ENCODE assay signal across 8 cellular contexts in the genomic region with DNA sequence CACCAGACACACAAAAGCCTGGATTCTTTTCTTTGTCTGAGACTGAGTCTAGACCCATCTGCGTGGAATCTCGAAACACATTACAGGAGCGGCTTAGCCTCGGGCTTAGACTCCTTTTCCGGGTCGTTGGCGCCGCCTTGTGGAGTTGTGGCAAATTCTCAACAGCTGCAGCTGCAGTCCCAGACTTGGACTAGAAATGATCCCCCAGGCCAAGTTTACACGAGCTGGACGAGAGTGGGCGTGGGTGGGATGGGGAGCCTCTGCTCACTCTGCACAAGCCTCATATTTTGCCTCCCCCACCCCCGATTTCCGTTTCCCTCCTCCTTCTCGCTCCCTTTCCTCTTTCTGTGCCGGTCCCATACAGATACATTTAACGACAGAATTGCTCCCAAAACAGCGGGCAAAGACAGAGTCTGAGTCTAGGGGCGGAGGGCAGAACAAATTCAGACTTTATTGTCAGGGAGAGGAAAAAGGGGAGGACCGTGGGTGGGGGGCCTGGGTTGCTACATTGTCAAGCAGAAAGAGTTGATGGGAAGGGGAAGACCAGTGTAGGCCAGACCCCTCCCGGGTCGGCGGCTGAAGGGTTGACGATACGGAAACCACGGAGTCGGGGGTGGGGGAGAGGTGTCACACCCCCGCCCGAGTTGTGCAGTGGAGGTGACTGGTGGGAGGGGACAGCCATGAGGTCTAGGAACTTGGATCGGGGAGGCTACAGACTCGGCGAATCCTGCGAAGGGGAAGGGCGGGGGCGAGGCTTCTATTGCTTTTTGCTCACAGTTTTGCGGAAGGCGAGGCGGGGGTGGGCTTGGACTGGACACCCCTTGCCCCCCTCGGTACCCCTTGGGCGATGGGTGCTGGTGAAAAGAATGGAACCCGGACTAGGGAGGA. TPM values are rescaled to one million over a fixed set of nuclear protein-coding genes. Genes with fewer than 3 reads are reported as not detected.
DNase-seq lines count a peak whose midpoint lies in the region; ATAC-seq and TF ChIP-seq lines count a peak whose summit lies in the region.

No MANE protein-coding gene starts in this region.

- no TSS peak for BruUV-seq in PC-9 (replicated peaks; lab: Mats Ljungman, UMichigan)

- H3K4me3 ChIP-seq in PC-9 (no peak overlapping the region), fibroblast of mammary gland (ENCODE audit: control insufficient read depth, low read depth, low read length) (peak overlapping the region; percentile 32)

- H3K36me3 Mint-ChIP-seq in natural killer cell treated with Interleukin-12 subunit alpha and Interleukin-12 subunit beta and Interleukin-15 and Interleukin-18, amount 100 ng/mL, for 72 hours: peaks cover 4% of the 10 kb centered on the region
- H3K36me3 Mint-ChIP-seq in stimulated activated naive B cell treated with anti-CD40 and anti-IgM and Interleukin-4, amounts not matched to agents 10 μg/mL and 1 μg/mL and 100 μg/mL, for 72 hours: peaks cover 0 to 4% of the 10 kb centered on the region in 2 donors

- CTCF ChIA-PET in PC-9 (lab: Charles Lee): interaction anchor here (0.5 to 1.5 kb wide), 6 partner anchors 9 to 826 kb away, joined by 3 to 8 read pairs (median 4); no protein-coding TSS in a partner anchor

- no peaks in the 10 kb centered on the region for H3K36me3 ChIP-seq in PC-9 (ENCODE audit: low read depth)

- no peaks in the 10 kb centered on the region for H4K20me1 ChIP-seq in PC-9 (ENCODE audit: insufficient read depth)

- TF ChIP-seq EP300 in Ishikawa (IDR thresholded peaks at IDR 0.05; ENCODE audit: borderline replicate concordance): no peak

- no peak overlapping the region for H3K27ac ChIP-seq in PC-9

- no peaks in the 10 kb centered on the region for H3K27me3 ChIP-seq in PC-9 (ENCODE audit: insufficient read depth, low read depth)

- H3K27ac Mint-ChIP-seq in natural killer cell treated with Interleukin-12 subunit alpha and Interleukin-12 subunit beta and Interleukin-15 and Interleukin-18, amount 100 ng/mL, for 72 hours: peak overlapping the region in 1 of 2 donors; percentile 2
- H3K27ac Mint-ChIP-seq in stimulated activated naive B cell treated with anti-CD40 and anti-IgM and Interleukin-4, amounts not matched to agents 10 μg/mL and 1 μg/mL and 100 μg/mL, for 72 hours: peak overlapping the region; percentile 77

- peak; percentile 81 for ATAC-seq in GM21390 (IDR thresholded peaks at IDR 0.05; ENCODE audit: unreplicated experiment)
- peak; percentile 76 to 79 for ATAC-seq in natural killer cell treated with Interleukin-12 subunit alpha and Interleukin-12 subunit beta and Interleukin-15 and Interleukin-18, amount 100 ng/mL, for 72 hours
- ATAC-seq in stimulated activated naive B cell treated with anti-CD40 and anti-IgM and Interleukin-4, amounts not matched to agents 10 μg/mL and 1 μg/mL and 100 μg/mL, for 72 hours (replicated peaks): peak; percentile 92 to 94

- TF ChIP-seq CTCF in PC-9 (conservative IDR thresholded peaks at IDR 0.05) (peak; percentile 93), fibroblast of mammary gland (conservative IDR thresholded peaks at IDR 0.05; ENCODE audit: control insufficient read depth, insufficient read depth, low read depth, low read length) (peak; percentile 92)

- H3K4me1 Mint-ChIP-seq in natural killer cell treated with Interleukin-12 subunit alpha and Interleukin-12 subunit beta and Interleukin-15 and Interleukin-18, amount 100 ng/mL, for 72 hours (ENCODE audit: low read depth in 2 of 2): peaks cover 34 to 41% of the 10 kb centered on the region in 2 donors
- peaks cover 30 to 39% of the 10 kb centered on the region in 2 donors for H3K4me1 Mint-ChIP-seq in stimulated activated naive B cell treated with anti-CD40 and anti-IgM and Interleukin-4, amounts not matched to agents 10 μg/mL and 1 μg/mL and 100 μg/mL, for 72 hours

- intact Hi-C loops in PC-9 (cut with micrococcal nuclease; ENCODE audit: unreplicated experiment): loop anchor here (1.0 to 10.0 kb wide), 4 partner anchors 10 to 149 kb away; no protein-coding TSS in a partner anchor

- no peak overlapping the region for H2AFZ ChIP-seq in PC-9

- peaks cover 18% of the 10 kb centered on the region; the same call in 1 of the 2 replicates for H3F3A ChIP-seq in PC-9 (ENCODE audit: insufficient read depth, low read depth)

- no peaks in the 10 kb centered on the region for H3K9me2 ChIP-seq in PC-9 (ENCODE audit: insufficient read depth)

- no peaks in the 10 kb centered on the region for H3K9me3 ChIP-seq in PC-9 (ENCODE audit: insufficient read depth, low read depth)

- POLR2A ChIA-PET in PC-9 (lab: Charles Lee; ENCODE audit: unreplicated experiment): interaction anchor here (0.5 to 0.7 kb wide), 2 partner anchors 11 to 33 kb away, joined by 3 to 7 read pairs; no protein-coding TSS in a partner anchor

- H3K79me2 ChIP-seq in PC-9 (ENCODE audit: low read depth): no peaks in the 10 kb centered on the region

- peak overlapping the region; percentile 46 for H3K4me2 ChIP-seq in PC-9

- H3K9me3 Mint-ChIP-seq in natural killer cell treated with Interleukin-12 subunit alpha and Interleukin-12 subunit beta and Interleukin-15 and Interleukin-18, amount 100 ng/mL, for 72 hours: no peaks in the 10 kb centered on the region
- no peaks in the 10 kb centered on the region for H3K9me3 Mint-ChIP-seq in stimulated activated naive B cell treated with anti-CD40 and anti-IgM and Interleukin-4, amounts not matched to agents 10 μg/mL and 1 μg/mL and 100 μg/mL, for 72 hours

- peaks cover 13% of the 10 kb centered on the region for H3K4me1 ChIP-seq in PC-9 (replicated peaks; ENCODE audit: insufficient read depth)

- DNase-seq in COR-L47 (lab: John Stamatoyannopoulos, UW) (peak; percentile 84), PC-9 (peak; percentile 72 to 84), fibroblast of mammary gland (ENCODE audit: low read depth) (peak; percentile 88)
- peak; percentile 94 to 95 for DNase-seq in activated T-cell treated with anti-CD3 and anti-CD28 coated beads, Interleukin-2, amount 50 U/mL, for 48 hours
- DNase-seq in natural killer cell treated with Interleukin-12 subunit alpha and Interleukin-12 subunit beta and Interleukin-15 and Interleukin-18, amount 100 ng/mL, for 72 hours (ENCODE audit: low spot score): peak; percentile 86
- DNase-seq in stimulated activated naive B cell treated with anti-CD40 and anti-IgM and Interleukin-4, amounts not matched to agents 10 μg/mL and 1 μg/mL and 100 μg/mL, for 72 hours: peak; percentile 66

- peak; percentile 93 for TF ChIP-seq RAD21 in Ishikawa (IDR thresholded peaks at IDR 0.05; ENCODE audit: low read depth)

- no peaks in the 10 kb centered on the region for H3K27me3 Mint-ChIP-seq in natural killer cell treated with Interleukin-12 subunit alpha and Interleukin-12 subunit beta and Interleukin-15 and Interleukin-18, amount 100 ng/mL, for 72 hours
- H3K27me3 Mint-ChIP-seq in stimulated activated naive B cell treated with anti-CD40 and anti-IgM and Interleukin-4, amounts not matched to agents 10 μg/mL and 1 μg/mL and 100 μg/mL, for 72 hours: no peaks in the 10 kb centered on the region

- H3K4me3 Mint-ChIP-seq in natural killer cell treated with Interleukin-12 subunit alpha and Interleukin-12 subunit beta and Interleukin-15 and Interleukin-18, amount 100 ng/mL, for 72 hours: no peak overlapping the region
- H3K4me3 Mint-ChIP-seq in stimulated activated naive B cell treated with anti-CD40 and anti-IgM and Interleukin-4, amounts not matched to agents 10 μg/mL and 1 μg/mL and 100 μg/mL, for 72 hours: peak overlapping the region; percentile 44 to 63

TF ChIP-seq in Ishikawa, 13 proteins besides CTCF, POLR2A, EP300 and RAD21:
- TF ChIP-seq ZBTB7A (IDR thresholded peaks at IDR 0.05; ENCODE audit: low read depth) (no peak), NFIC (IDR thresholded peaks at IDR 0.05) (0 out of 2 replicates have a peak, but pooled peaks have one; percentile 30), TEAD4 (IDR thresholded peaks at IDR 0.05) (peak; percentile 64; the same call in 1 of the 2 replicates), EGR1 (IDR thresholded peaks at IDR 0.05) (peak; percentile 36; the same call in 1 of the 2 replicates)

RNA-seq across cellular contexts. Expression of a gene that starts 4.7 kb away (rescaled TPM):
- total RNA-seq in PC-9 (2021): not detected in 2 replicates
- 10 to 100 TPM; 23.5 to 91.5 TPM for total RNA-seq in natural killer cell treated with Interleukin-12 subunit alpha and Interleukin-12 subunit beta and Interleukin-15 and Interleukin-18, amount 100 ng/mL, for 72 hours

RNA-seq across cellular contexts. Expression of a gene that starts 15.6 kb away (rescaled TPM):
- 17.2 and 18.0 TPM in 2 replicates for total RNA-seq in PC-9 (2021)
- total RNA-seq in natural killer cell treated with Interleukin-12 subunit alpha and Interleukin-12 subunit beta and Interleukin-15 and Interleukin-18, amount 100 ng/mL, for 72 hours: 1 to 10 TPM; 1.1 to 1.5 TPM

RNA-seq across cellular contexts. Expression of a gene that starts 44.0 kb away (rescaled TPM):
- 232 and 265 TPM in 2 replicates for total RNA-seq in PC-9 (2021)
- 100 to 1,000 TPM; 111 to 158 TPM for total RNA-seq in natural killer cell treated with Interleukin-12 subunit alpha and Interleukin-12 subunit beta and Interleukin-15 and Interleukin-18, amount 100 ng/mL, for 72 hours

RNA-seq across cellular contexts. Expression of a gene that starts 50.1 kb away (rescaled TPM):
- 26.7 and 28.4 TPM in 2 replicates for total RNA-seq in PC-9 (2021)
- total RNA-seq in natural killer cell treated with Interleukin-12 subunit alpha and Interleukin-12 subunit beta and Interleukin-15 and Interleukin-18, amount 100 ng/mL, for 72 hours: 10 to 100 TPM; 31.8 to 32.1 TPM

Comparison
In these comparisons a context has a peak if more than half of its experiments do, and no peak if none do; other contexts are left out.
1. RNA of a gene that starts 4.7 kb away (total RNA-seq): 23.5 to 91.5 TPM in natural killer cell treated with Interleukin-12 subunit alpha and Interleukin-12 subunit beta and Interleukin-15 and Interleukin-18, amount 100 ng/mL, for 72 hours; not detected in PC-9; every median in the first group is over 10 times any median in the second.
2. Peak in every context shown above with its lines, with median percentiles within 50 percentile points of each other: DNase-seq and ATAC-seq.